ENCODE assay signal across 31 cellular contexts in genomic region chr4:44661940-44662622, GRCh38. TPM values are rescaled to one million over a fixed set of nuclear protein-coding genes. Genes with fewer than 3 reads are reported as not detected.
A peak's percentile ranks its signal among the peaks of the same experiment; 100 is the strongest.
DNase-seq lines count a peak whose midpoint lies in the region; ATAC-seq and TF ChIP-seq lines count a peak whose summit lies in the region.
"Had no signal": no experiment of that assay in that cellular context is flagged by ENCODE, and none has a peak within 500 bp of the region (broad histone marks: within the 10 kb centered on the region; RNA-seq: fewer than 3 reads in every experiment).

No MANE protein-coding gene starts in this region.

- H3K27ac ChIP-seq in PC-3 (ENCODE audit: low read length): peak overlapping the region; percentile 72
- H3K27ac ChIP-seq: ascending aorta, dorsolateral prefrontal cortex, GM23248, PC-9, uterus had no signal

- no peaks in the 10 kb centered on the region for H3K79me2 ChIP-seq in PC-3 (ENCODE audit: low read length)

- peak; percentile 76 for DNase-seq in DMS53 (lab: John Stamatoyannopoulos, UW)
- peak; percentile 71 for DNase-seq in PC-3
- DNase-seq in fibroblast of mammary gland (ENCODE audit: low read depth): peak; percentile 2
- DNase-seq in OCI-M1 (lab: John Stamatoyannopoulos, UW): no peak
- no peak for DNase-seq in NOMO-1 treated with DMSO at 0.1 percent for 48 hours (lab: John Stamatoyannopoulos, UW; ENCODE audit: unreplicated experiment)
- DNase-seq in KBM-7: no peak
- no peak for DNase-seq in MG63
- DNase-seq: ACHN; activated CD4-positive, alpha-beta T cell treated with anti-CD3 and anti-CD28 coated beads for 36 hours; C1 segment of cervical spinal cord; Calu3; dorsolateral prefrontal cortex; EL; erythroblast; GM23248; KG1; NCI-H1694 treated with DMSO at 0.1 percent for 48 hours; nephron progenitor cell; PC-9; stimulated activated CD4-positive, alpha-beta T cell treated with anti-CD3 and anti-CD28 coated beads, Interleukin-2, amount 100 ng/mL, for 24 hours; T-helper 1 cell; testis; uterus had no signal

- no TSS peak for BruUV-seq in PC-3 (replicated peaks; lab: Mats Ljungman, UMichigan)

- no peak overlapping the region for H2AFZ ChIP-seq in PC-3 (ENCODE audit: low read length)
- H2AFZ ChIP-seq: GM23248, PC-9 had no signal

- H3K9ac ChIP-seq in PC-3 (ENCODE audit: low read length): no peak overlapping the region
- H3K9ac ChIP-seq: GM23248 had no signal

- ATAC-seq in GM21381 (IDR thresholded peaks at IDR 0.05; ENCODE audit: unreplicated experiment) (peak; percentile 16), PC-3 (peak; percentile 98)
- ATAC-seq: activated CD4-positive, alpha-beta T cell treated with anti-CD3 and anti-CD28 coated beads for 36 hours; activated naive CD4-positive, alpha-beta T cell treated with anti-CD3 and anti-CD28 coated beads, Interleukin-2, amount 50 U/mL, for 72 hours; stimulated activated effector memory CD8-positive, alpha-beta T cell treated with anti-CD3 and anti-CD28 coated beads, Interleukin-12 subunit alpha, Interleukin-12 subunit beta, amount 100 ng/mL, for 72 hours had no signal

- in situ Hi-C loops in KBM-7 (cut with MboI; ENCODE audit: low pct_unique_long_range_greater_than_20kb, low sequenced_read_pairs): no loop called here

- no peaks in the 10 kb centered on the region for H3K9me2 ChIP-seq in PC-3 (replicated peaks; ENCODE audit: low read length)

- no peaks in the 10 kb centered on the region for H3F3A ChIP-seq in PC-3 (ENCODE audit: low read length, unreplicated experiment)

- intact Hi-C loops in PC-3 (cut with micrococcal nuclease): no loop called here

- H3K9me3 ChIP-seq in PC-3 (ENCODE audit: low read length) (no peaks in the 10 kb centered on the region), MG63 (no peaks in the 10 kb centered on the region)
- H3K9me3 ChIP-seq: ascending aorta, testis, uterus had no signal

- CTCF ChIA-PET in PC-3 (lab: Charles Lee): no interaction called here

- H4K20me1 ChIP-seq in PC-3 (ENCODE audit: low read length): no peaks in the 10 kb centered on the region

- peaks cover 18% of the 10 kb centered on the region for H3K4me1 ChIP-seq in PC-3 (ENCODE audit: insufficient read depth, low read length)
- H3K4me1 ChIP-seq: ascending aorta, uterus had no signal

- peak overlapping the region; percentile 28; the same call in 1 of the 2 replicates for H3K4me2 ChIP-seq in PC-3 (ENCODE audit: low read length)
- H3K4me2 ChIP-seq: PC-9 had no signal

- H3K4me3 ChIP-seq in PC-3 (ENCODE audit: low read length) (no peak overlapping the region), fibroblast of mammary gland (ENCODE audit: control insufficient read depth, low read depth, low read length) (no peak overlapping the region), MG63 (no peak overlapping the region)
- H3K4me3 ChIP-seq: ascending aorta, dorsolateral prefrontal cortex, GM23248, PC-9, testis, uterus had no signal

- TF ChIP-seq CTCF in PC-3 (conservative IDR thresholded peaks at IDR 0.05; ENCODE audit: low read depth, low read length) (no peak; the same call in 1 of the 2 replicates), fibroblast of mammary gland (conservative IDR thresholded peaks at IDR 0.05; ENCODE audit: control insufficient read depth, insufficient read depth, low read depth, low read length) (no peak)

- H3K36me3 ChIP-seq in PC-3 (ENCODE audit: low read depth, low read length): no peaks in the 10 kb centered on the region
- no peaks in the 10 kb centered on the region for H3K36me3 ChIP-seq in MG63
- H3K36me3 ChIP-seq: ascending aorta, uterus had no signal

- POLR2A ChIA-PET in PC-3 (lab: Charles Lee; ENCODE audit: unreplicated experiment): no interaction called here

- H3K27me3 ChIP-seq in PC-3 (ENCODE audit: low read length) (no peaks in the 10 kb centered on the region), MG63 (no peaks in the 10 kb centered on the region)
- H3K27me3 ChIP-seq: ascending aorta, dorsolateral prefrontal cortex, testis, uterus had no signal

RNA-seq across cellular contexts. Expression of gene YIPF7, which starts 10.7 kb away (rescaled TPM):
- not detected in 2 replicates for total RNA-seq in PC-3 (2014; rRNA removed)
- total RNA-seq in MG63 (2014; rRNA removed; shearing (Covaris generic); ENCODE audit: low replicate concordance): not detected in 2 replicates
- total RNA-seq: activated CD4-positive, alpha-beta T cell treated with anti-CD3 and anti-CD28 coated beads for 36 hours; activated T-helper 1 cell treated with anti-CD3 and anti-CD28 coated beads, Interleukin-12 subunit alpha, Interleukin-12 subunit beta, Interleukin-2, Interleukin-4 antibody, amounts not matched to agents 30 ng/mL and 10 ng/mL and 1 ng/mL, durations not matched to agents 14 hours and 24 hours and 36 hours; ascending aorta; GM23248; liver; mononuclear cell; PC-9; posterior vena cava; testis had no signal

RNA-seq across cellular contexts. Expression of gene GUF1, which starts 16.1 kb away (rescaled TPM):
- total RNA-seq in PC-3 (2014; rRNA removed): 12.8 and 13.7 TPM in 2 replicates
- 4.2 and 8.1 TPM in 2 replicates for total RNA-seq in MG63 (2014; rRNA removed; shearing (Covaris generic); ENCODE audit: low replicate concordance)

Comparison
In these comparisons a context has a peak if more than half of its experiments do, and no peak if none do; other contexts are left out.
1. DNase-seq: peak in DMS53 (single experiment), PC-3 (single experiment) and fibroblast of mammary gland (single experiment); none in OCI-M1 (single experiment), NOMO-1 treated with DMSO at 0.1 percent for 48 hours (single experiment), KBM-7 (single experiment) and MG63 (single experiment).